In genomic region chr6:39670519-39670918, GRCh38 we compare ENCODE assay signal across 31 cellular contexts. TPM values are rescaled to one million over a fixed set of nuclear protein-coding genes. Genes with fewer than 3 reads are reported as not detected.
"Had no signal": no experiment of that assay in that cellular context is flagged by ENCODE, and none has a peak within 500 bp of the region (broad histone marks: within the 10 kb centered on the region; RNA-seq: fewer than 3 reads in every experiment).

No MANE protein-coding gene starts in this region.

- H3K4me3 ChIP-seq: adrenal gland, ascending aorta, body of pancreas, breast epithelium, cardiac muscle cell had no signal

- H3K27ac ChIP-seq: adrenal gland, ascending aorta, body of pancreas, brain microvascular endothelial cell, breast epithelium, cardiac muscle cell had no signal

- H3K9me3 ChIP-seq: adrenal gland, ascending aorta, body of pancreas had no signal

- DNase-seq: activated effector memory CD4-positive, alpha-beta T cell treated with anti-CD3 and anti-CD28 coated beads, Interleukin-2, amount 50 U/mL, for 16 hours; activated effector memory CD4-positive, alpha-beta T cell treated with Interleukin-2 at 50 U/mL for 16 hours; activated gamma-delta T cell; activated gamma-delta T cell treated with Interleukin-2 at 50 U/mL for 16 hours; activated naive CD4-positive, alpha-beta T cell; activated naive CD4-positive, alpha-beta T cell treated with anti-CD3 and anti-CD28 coated beads for 36 hours; activated naive CD4-positive, alpha-beta T cell treated with anti-CD3 and anti-CD28 coated beads, Interleukin-2, amount 10 ng/mL, durations not matched to agents 7 days and 5 days; activated naive CD4-positive, alpha-beta T cell treated with anti-CD3 and anti-CD28 coated beads, Interleukin-2, amount 50 U/mL, for 16 hours; activated naive CD4-positive, alpha-beta T cell treated with Interleukin-2 at 50 U/mL for 16 hours; activated naive CD8-positive, alpha-beta T cell treated with anti-CD3 and anti-CD28 coated beads, Interleukin-2, amount 10 ng/mL, durations not matched to agents 7 days and 5 days; activated naive CD8-positive, alpha-beta T cell treated with anti-CD3 and anti-CD28 coated beads, Interleukin-2, amount 50 U/mL, for 24 hours; activated T-cell treated with anti-CD3 and anti-CD28 coated beads, Interleukin-2, amount 50 U/mL, for 24 hours; activated T-cell treated with anti-CD3 and anti-CD28 coated beads, Interleukin-2, amount 50 U/mL, for 4 hours; activated T-cell treated with anti-CD3 and anti-CD28 coated beads, Interleukin-2, amount 50 U/mL, for 48 hours; activated T-cell treated with anti-CD3 and anti-CD28 coated beads, Interleukin-2, amount 50 U/mL, for 72 hours; adrenal gland; amniotic stem cell; aorta; body of pancreas; brain microvascular endothelial cell; caudate nucleus; central memory CD4-positive, alpha-beta T cell; cerebellar nuclear complex had no signal

- H3K27me3 ChIP-seq: adrenal gland, ascending aorta, body of pancreas, brain microvascular endothelial cell, breast epithelium, cardiac muscle cell had no signal

- ATAC-seq: activated naive CD4-positive, alpha-beta T cell treated with anti-CD3 and anti-CD28 coated beads, Interleukin-2, amount 50 U/mL, for 72 hours; activated T-cell treated with anti-CD3 and anti-CD28 coated beads, Interleukin-2, amount 50 U/mL, for 4 hours; activated T-cell treated with anti-CD3 and anti-CD28 coated beads, Interleukin-2, amount 50 U/mL, for 72 hours; activated T-helper 17 cell treated with anti-CD3 and anti-CD28 coated beads, Interleukin-2, amount 50 U/mL, for 72 hours; body of pancreas had no signal

- H3K4me1 ChIP-seq: adrenal gland, ascending aorta, body of pancreas, breast epithelium had no signal

- H3K36me3 ChIP-seq: adrenal gland, ascending aorta, brain microvascular endothelial cell, breast epithelium, cardiac muscle cell had no signal

- FAIRE-seq: astrocyte, bronchial epithelial cell had no signal

RNA-seq across cellular contexts. Expression of gene KIF6, which starts 54.7 kb away (rescaled TPM):
- total RNA-seq: activated naive CD8-positive, alpha-beta T cell treated with anti-CD3 and anti-CD28 coated beads, Interleukin-2, amount 10 ng/mL, durations not matched to agents 7 days and 5 days; body of pancreas; bronchial epithelial cell; cardiac septum had no signal
